Comparison of ENCODE assay signal across 8 cellular contexts in genomic region chr15:69758810-69759410, GRCh38.
DNase-seq lines count a peak whose midpoint lies in the region; ATAC-seq and FAIRE-seq lines count a peak whose summit lies in the region.

No MANE protein-coding gene starts in this region.

- peaks cover 73% of the 10 kb centered on the region for H3K4me1 ChIP-seq in effector memory CD4-positive, alpha-beta T cell (ENCODE audit: control insufficient read depth, insufficient read depth, low read length, poor library complexity, severe bottlenecking)

- FAIRE-seq in frontal cortex (lab: Jason Lieb, UNC): no peak

- CTCF ChIA-PET in activated CD4-positive, alpha-beta T cell treated with anti-CD3 and anti-CD28 coated beads for 36 hours (lab: Charles Lee): interaction anchor here (0.6 to 1.4 kb wide), 3 partner anchors 9 to 721 kb away, joined by 4 to 5 read pairs (median 5); no protein-coding TSS in a partner anchor

- no peak overlapping the region for H3K4me3 ChIP-seq in effector memory CD4-positive, alpha-beta T cell (ENCODE audit: insufficient read depth, low read depth, low read length, poor library complexity, severe bottlenecking)

- peaks cover 5% of the 10 kb centered on the region for H3K27me3 Mint-ChIP-seq in activated CD4-positive, alpha-beta T cell treated with anti-CD3 and anti-CD28 coated beads for 36 hours

- POLR2A ChIA-PET in activated CD4-positive, alpha-beta T cell treated with anti-CD3 and anti-CD28 coated beads for 36 hours (lab: Charles Lee): interaction anchor here (0.6 to 1.3 kb wide), 3 partner anchors 79 to 340 kb away, joined by 3 read pairs; no protein-coding TSS in a partner anchor

- intact Hi-C loops in activated CD4-positive, alpha-beta T cell treated with anti-CD3 and anti-CD28 coated beads for 36 hours (cut with DNase I, micrococcal nuclease): loop anchor here (1.0 to 10.0 kb wide), 13 partner anchors 45 to 944 kb away; partner anchors contain the start of gene KIF23 (in 1 of the 2)

- no peaks in the 10 kb centered on the region for H3K36me3 ChIP-seq in effector memory CD4-positive, alpha-beta T cell (ENCODE audit: control insufficient read depth, insufficient read depth, low read length)

- H3K27ac Mint-ChIP-seq in activated CD4-positive, alpha-beta T cell treated with anti-CD3 and anti-CD28 coated beads for 36 hours: peak overlapping the region; percentile 94

- H3K36me3 Mint-ChIP-seq in activated CD4-positive, alpha-beta T cell treated with anti-CD3 and anti-CD28 coated beads for 36 hours (ENCODE audit: low read depth): peaks cover 14% of the 10 kb centered on the region

- H3K27me3 ChIP-seq in effector memory CD4-positive, alpha-beta T cell (replicated peaks; ENCODE audit: control insufficient read depth, insufficient read depth, low read length, poor library complexity, severe bottlenecking): no peaks in the 10 kb centered on the region

- DNase-seq in GF-D8 (lab: John Stamatoyannopoulos, UW): peak; percentile 85
- peak; percentile 87 for DNase-seq in KG1 (lab: John Stamatoyannopoulos, UW)
- peak; percentile 93 for DNase-seq in activated CD4-positive, alpha-beta T cell treated with anti-CD3 and anti-CD28 coated beads for 36 hours
- DNase-seq in effector memory CD4-positive, alpha-beta T cell: peak; percentile 82 to 86 (median 84)
- peak; percentile 50 to 77 for DNase-seq in stimulated activated CD4-positive, alpha-beta T cell treated with anti-CD3 and anti-CD28 coated beads, Interleukin-1b, Interleukin-23, amount 100 ng/mL, for 4 hours (ENCODE audit: low read depth in 2 of 2)
- DNase-seq in frontal cortex (ENCODE audit: low spot score in 2 of 2): no peak
- DNase-seq in cerebellum (ENCODE audit: low spot score): no peak
- no peak for DNase-seq in HK-2 (ENCODE audit: unreplicated experiment)

- peak overlapping the region; percentile 17 for H3K4me3 Mint-ChIP-seq in activated CD4-positive, alpha-beta T cell treated with anti-CD3 and anti-CD28 coated beads for 36 hours

- H3K27ac ChIP-seq in effector memory CD4-positive, alpha-beta T cell (ENCODE audit: insufficient read depth, low read length, poor library complexity, severe bottlenecking): peak overlapping the region; percentile 15

- peak; percentile 57 for ATAC-seq in activated CD4-positive, alpha-beta T cell treated with anti-CD3 and anti-CD28 coated beads for 36 hours

- H3K4me1 Mint-ChIP-seq in activated CD4-positive, alpha-beta T cell treated with anti-CD3 and anti-CD28 coated beads for 36 hours: peaks cover 90% of the 10 kb centered on the region

- H3K9me3 ChIP-seq in effector memory CD4-positive, alpha-beta T cell (ENCODE audit: control insufficient read depth, low read length): no peaks in the 10 kb centered on the region

- peaks cover 4% of the 10 kb centered on the region for H3K9me3 Mint-ChIP-seq in activated CD4-positive, alpha-beta T cell treated with anti-CD3 and anti-CD28 coated beads for 36 hours (ENCODE audit: low read depth)

Comparison
In these comparisons a context has a peak if more than half of its experiments do, and no peak if none do; other contexts are left out.
1. DNase-seq: peak in GF-D8 (single experiment), KG1 (single experiment), activated CD4-positive, alpha-beta T cell treated with anti-CD3 and anti-CD28 coated beads for 36 hours (single experiment), effector memory CD4-positive, alpha-beta T cell (3 of 3) and stimulated activated CD4-positive, alpha-beta T cell treated with anti-CD3 and anti-CD28 coated beads, Interleukin-1b, Interleukin-23, amount 100 ng/mL, for 4 hours (2 of 2); none in frontal cortex (0 of 2), cerebellum (single experiment) and HK-2 (single experiment).